ENCODE assay signal across 9 cellular contexts in genomic region chrX:107827137-107827831, GRCh38. TPM values are rescaled to one million over a fixed set of nuclear protein-coding genes. Genes with fewer than 3 reads are reported as not detected.
DNase-seq lines count a peak whose midpoint lies in the region; TF ChIP-seq lines count a peak whose summit lies in the region.
"Had no signal": no experiment of that assay in that cellular context is flagged by ENCODE, and none has a peak within 500 bp of the region (broad histone marks: within the 10 kb centered on the region; RNA-seq: fewer than 3 reads in every experiment).

No MANE protein-coding gene starts in this region.

- H2AFZ ChIP-seq in Loucy (ENCODE audit: low read length), result no peak overlapping the region

- no peak for DNase-seq in AG09309 (ENCODE audit: low read depth)
- no peak for DNase-seq in dorsolateral prefrontal cortex
- peak; percentile 3 for DNase-seq in myocyte (ENCODE audit: low read depth)
- DNase-seq in NCI-H1436 (lab: John Stamatoyannopoulos, UW), result no peak
- no peak for DNase-seq in kidney glomerular epithelial cell (lab: John Stamatoyannopoulos, UW)
- DNase-seq in DMS53 treated with DMSO at 0.1 percent for 48 hours (lab: John Stamatoyannopoulos, UW; ENCODE audit: unreplicated experiment), result no peak
- no peak for DNase-seq in mesenteric fat pad (ENCODE audit: low spot score)

- peak overlapping the region in 46 of 59 donors; percentile 1 to 88 (median 78) for H3K27ac ChIP-seq in dorsolateral prefrontal cortex

- no peak overlapping the region for H3K9ac ChIP-seq in Loucy (ENCODE audit: low read depth, low read length, poor library complexity, severe bottlenecking)

- no peaks in the 10 kb centered on the region for H4K20me1 ChIP-seq in Loucy (ENCODE audit: insufficient read depth, low read length, poor library complexity, severe bottlenecking)

- H3K36me3 ChIP-seq in Loucy (ENCODE audit: insufficient read depth, low read length), result no peaks in the 10 kb centered on the region

- H3F3A ChIP-seq in Loucy (ENCODE audit: low read depth), result no peaks in the 10 kb centered on the region

- H3K4me1 ChIP-seq in Loucy (ENCODE audit: insufficient read depth, low read length, poor library complexity, severe bottlenecking), result peaks cover 12% of the 10 kb centered on the region

- no peaks in the 10 kb centered on the region for H3K79me2 ChIP-seq in Loucy (ENCODE audit: insufficient read depth, low read length)

- TF ChIP-seq CTCF in AG09309 (IDR thresholded peaks at IDR 0.05; ENCODE audit: control insufficient read depth, insufficient read depth, low read depth, low read length, missing control alignments) (no peak), Loucy (conservative IDR thresholded peaks at IDR 0.05; ENCODE audit: low read length) (no peak), dorsolateral prefrontal cortex (IDR thresholded peaks at IDR 0.05 in 54 of 56, conservative IDR thresholded peaks at IDR 0.05 in 2 of 56; ENCODE audit: low read depth in 1 of 56, partially characterized antibody in 56 of 56) (no peak)

- no peaks in the 10 kb centered on the region for H3K9me2 ChIP-seq in Loucy (replicated peaks; ENCODE audit: low read depth, low read length)

- H3K27me3 ChIP-seq in Loucy (ENCODE audit: insufficient read depth, low read length, poor library complexity, severe bottlenecking), result no peaks in the 10 kb centered on the region
- H3K27me3 ChIP-seq in dorsolateral prefrontal cortex, result peaks cover 0 to 62% (median 14%) of the 10 kb centered on the region in 45 donors

- peak overlapping the region; percentile 34 for H3K4me3 ChIP-seq in AG09309 (ENCODE audit: control insufficient read depth, low read depth, low read length)
- peak overlapping the region; percentile 53 for H3K4me3 ChIP-seq in Loucy (ENCODE audit: low read length, poor library complexity, severe bottlenecking)
- peak overlapping the region in 58 of 59 donors; percentile 34 to 71 (median 58) for H3K4me3 ChIP-seq in dorsolateral prefrontal cortex

- H3K9me3 ChIP-seq in Loucy (ENCODE audit: insufficient read depth, low read depth, low read length), result no peaks in the 10 kb centered on the region

- H3K4me2 ChIP-seq in Loucy (ENCODE audit: low read depth, low read length, poor library complexity, severe bottlenecking), result peak overlapping the region; percentile 57

- intact Hi-C loops in dorsolateral prefrontal cortex (cut with DNase I), result loop anchor here in 1 of 2 donors (10.0 kb wide), 2 partner anchors 268 to 932 kb away; partner anchors contain the start of genes ATG4A and PSMD10

RNA-seq across cellular contexts. Expression of gene MID2, which starts 1.6 kb away (rescaled TPM):
- total RNA-seq in dorsolateral prefrontal cortex, result 10 to 100 TPM; 11.2 to 29.8 (median 19.9) TPM
- total RNA-seq in myocyte, result 5.4 and 8.5 TPM in 2 replicates
- polyA plus RNA-seq in myocyte (2012), result 3.5 TPM
- 23.4 TPM for total RNA-seq in mesenteric fat pad

RNA-seq across cellular contexts. Expression of gene NCBP2L, which starts 49.8 kb away (rescaled TPM):
- total RNA-seq in dorsolateral prefrontal cortex, result 1 to 10 TPM in 1 of 120 experiments, under 1 TPM in 27, not detected in 92; 0.25 to 1.3 (median 0.47) TPM
- total RNA-seq in myocyte, result not detected in 2 replicates
- not detected for polyA plus RNA-seq in myocyte (2012)
- not detected for total RNA-seq in mesenteric fat pad
- total RNA-seq: glomerular endothelial cell had no signal

RNA-seq across cellular contexts. Expression of gene TSC22D3, which starts 51.7 kb away (rescaled TPM):
- 100 to 1,000 TPM in 104 of 120 experiments, 10 to 100 TPM in 16; 72.2 to 218 (median 129) TPM for total RNA-seq in dorsolateral prefrontal cortex
- 57.1 and 74.5 TPM in 2 replicates for total RNA-seq in myocyte
- 178 TPM for polyA plus RNA-seq in myocyte (2012)
- 289 TPM for total RNA-seq in mesenteric fat pad
